8 cellular contexts compared by ENCODE assay signal in the genomic region with DNA sequence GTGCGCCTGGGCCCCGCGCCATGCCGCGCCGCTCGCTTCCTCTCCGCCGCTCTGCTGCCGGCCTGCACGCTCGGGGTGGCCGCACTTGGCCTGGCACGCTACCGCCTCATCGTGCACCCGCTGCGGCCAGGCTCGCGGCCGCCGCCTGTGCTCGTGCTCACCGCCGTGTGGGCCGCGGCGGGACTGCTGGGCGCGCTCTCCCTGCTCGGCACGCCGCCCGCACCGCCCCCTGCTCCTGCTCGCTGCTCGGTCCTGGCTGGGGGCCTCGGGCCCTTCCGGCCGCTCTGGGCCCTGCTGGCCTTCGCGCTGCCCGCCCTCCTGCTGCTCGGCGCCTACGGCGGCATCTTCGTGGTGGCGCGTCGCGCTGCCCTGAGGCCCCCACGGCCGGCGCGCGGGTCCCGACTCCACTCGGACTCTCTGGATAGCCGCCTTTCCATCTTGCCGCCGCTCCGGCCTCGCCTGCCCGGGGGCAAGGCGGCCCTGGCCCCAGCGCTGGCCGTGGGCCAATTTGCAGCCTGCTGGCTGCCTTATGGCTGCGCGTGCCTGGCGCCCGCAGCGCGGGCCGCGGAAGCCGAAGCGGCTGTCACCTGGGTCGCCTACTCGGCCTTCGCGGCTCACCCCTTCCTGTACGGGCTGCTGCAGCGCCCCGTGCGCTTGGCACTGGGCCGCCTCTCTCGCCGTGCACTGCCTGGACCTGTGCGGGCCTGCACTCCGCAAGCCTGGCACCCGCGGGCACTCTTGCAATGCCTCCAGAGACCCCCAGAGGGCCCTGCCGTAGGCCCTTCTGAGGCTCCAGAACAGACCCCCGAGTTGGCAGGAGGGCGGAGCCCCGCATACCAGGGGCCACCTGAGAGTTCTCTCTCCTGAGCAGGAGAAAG. TPM values are rescaled to one million over a fixed set of nuclear protein-coding genes. Genes with fewer than 3 reads are reported as not detected.
DNase-seq lines count a peak whose midpoint lies in the region; ATAC-seq and TF ChIP-seq lines count a peak whose summit lies in the region.

No MANE protein-coding gene starts in this region.

- H3K9me3 Mint-ChIP-seq in activated naive CD4-positive, alpha-beta T cell treated with anti-CD3 and anti-CD28 coated beads, Interleukin-2, amount 10 ng/mL, durations not matched to agents 7 days and 5 days = no peaks in the 10 kb centered on the region

- peaks cover 73% of the 10 kb centered on the region for H3K27me3 Mint-ChIP-seq in activated naive CD4-positive, alpha-beta T cell treated with anti-CD3 and anti-CD28 coated beads, Interleukin-2, amount 10 ng/mL, durations not matched to agents 7 days and 5 days

- peak overlapping the region; percentile 85 for H3K4me2 ChIP-seq in neuronal stem cell (ENCODE audit: insufficient read depth, low read length, poor library complexity, severe bottlenecking)

- peaks cover 0 to 23% (median 7%) of the 10 kb centered on the region in 3 donors for H3K4me1 ChIP-seq in gastroesophageal sphincter
- H3K4me1 ChIP-seq in neuronal stem cell (ENCODE audit: control insufficient read depth in 2 of 2, insufficient read depth in 1 of 2, low read depth in 1 of 2, low read length in 2 of 2) = peaks cover 7 to 18% of the 10 kb centered on the region in 2 donors

- peak overlapping the region; percentile 85 for H2AK5ac ChIP-seq in neuronal stem cell (ENCODE audit: low read depth, low read length)

- TF ChIP-seq EP300 in gastroesophageal sphincter (IDR thresholded peaks at IDR 0.05) = no peak

- peak overlapping the region; percentile 10 for H3K4me3 Mint-ChIP-seq in activated naive CD4-positive, alpha-beta T cell treated with anti-CD3 and anti-CD28 coated beads, Interleukin-2, amount 10 ng/mL, durations not matched to agents 7 days and 5 days

- no peak overlapping the region for H2AFZ ChIP-seq in neuronal stem cell (ENCODE audit: low read length)

- CTCF ChIA-PET in activated naive CD4-positive, alpha-beta T cell treated with anti-CD3 and anti-CD28 coated beads, Interleukin-2, amount 10 ng/mL, durations not matched to agents 7 days and 5 days (lab: Charles Lee) = interaction anchor here (1.5 kb wide), 1 partner anchor 10 kb away, joined by 3 read pairs; no protein-coding TSS in a partner anchor

- peak overlapping the region; percentile 64 for H3K14ac ChIP-seq in neuronal stem cell (ENCODE audit: low read length)

- H3K9ac ChIP-seq in neuronal stem cell (ENCODE audit: low read depth, low read length, poor library complexity) = peak overlapping the region; percentile 91

- H3K4me3 ChIP-seq in gastroesophageal sphincter = peak overlapping the region; percentile 32 to 57
- peak overlapping the region in 1 of 2 donors; percentile 73 for H3K4me3 ChIP-seq in neuronal stem cell (ENCODE audit: low read length in 2 of 2)

- H3K27me3 ChIP-seq in gastroesophageal sphincter = no peaks in the 10 kb centered on the region
- H3K27me3 ChIP-seq in neuronal stem cell (ENCODE audit: control insufficient read depth in 3 of 3, insufficient read depth in 3 of 3, low read depth in 1 of 3, low read length in 3 of 3) = peaks cover 0 to 24% (median 11%) of the 10 kb centered on the region in 3 experiments

- H3K27ac ChIP-seq in gastroesophageal sphincter (peak overlapping the region; percentile 69 to 85 (median 82)), neuronal stem cell (replicated peaks; ENCODE audit: low read length) (no peak overlapping the region)

- H3K4me1 Mint-ChIP-seq in activated naive CD4-positive, alpha-beta T cell treated with anti-CD3 and anti-CD28 coated beads, Interleukin-2, amount 10 ng/mL, durations not matched to agents 7 days and 5 days = peaks cover 8% of the 10 kb centered on the region

- no peaks in the 10 kb centered on the region for H3K9me3 ChIP-seq in gastroesophageal sphincter
- peaks cover 0 to 8% of the 10 kb centered on the region in 2 donors for H3K9me3 ChIP-seq in neuronal stem cell (replicated peaks in 1 of 2; ENCODE audit: control insufficient read depth in 2 of 2, insufficient read depth in 1 of 2, low read depth in 1 of 2, low read length in 2 of 2)

- peak; percentile 57 for ATAC-seq in HG02759 (IDR thresholded peaks at IDR 0.05; ENCODE audit: unreplicated experiment)
- peak; percentile 80 for ATAC-seq in gastroesophageal sphincter
- no peak for ATAC-seq in HG03095 (IDR thresholded peaks at IDR 0.05; ENCODE audit: unreplicated experiment)
- no peak for ATAC-seq in GM19324 (IDR thresholded peaks at IDR 0.05; ENCODE audit: low FRiP score, unreplicated experiment)

- peaks cover 2% of the 10 kb centered on the region for H3K79me1 ChIP-seq in neuronal stem cell (ENCODE audit: low read depth, low read length)

- no peak overlapping the region for H3K27ac Mint-ChIP-seq in activated naive CD4-positive, alpha-beta T cell treated with anti-CD3 and anti-CD28 coated beads, Interleukin-2, amount 10 ng/mL, durations not matched to agents 7 days and 5 days

- H3K36me3 Mint-ChIP-seq in activated naive CD4-positive, alpha-beta T cell treated with anti-CD3 and anti-CD28 coated beads, Interleukin-2, amount 10 ng/mL, durations not matched to agents 7 days and 5 days = no peaks in the 10 kb centered on the region

- DNase-seq in AG09319 (ENCODE audit: extremely low read depth, low read depth) = no peak
- peak; percentile 59 for DNase-seq in activated naive CD4-positive, alpha-beta T cell treated with anti-CD3 and anti-CD28 coated beads, Interleukin-2, amount 10 ng/mL, durations not matched to agents 7 days and 5 days
- no peak for DNase-seq in neuronal stem cell (ENCODE audit: low spot score)
- DNase-seq in NCI-H2107 (lab: John Stamatoyannopoulos, UW) = no peak

- H3K18ac ChIP-seq in neuronal stem cell (ENCODE audit: low read length) = peak overlapping the region; percentile 97

- peak overlapping the region; percentile 58 for H2BK5ac ChIP-seq in neuronal stem cell (ENCODE audit: low read length)

- TF ChIP-seq CTCF in AG09319 (IDR thresholded peaks at IDR 0.05; ENCODE audit: low read depth, low read length) (peak; percentile 39), gastroesophageal sphincter (IDR thresholded peaks at IDR 0.05) (peak in 3 of 4 experiments; percentile 49 to 66 (median 65))

- no peak for TF ChIP-seq POLR2A in gastroesophageal sphincter (IDR thresholded peaks at IDR 0.05)

- H3K4ac ChIP-seq in neuronal stem cell (ENCODE audit: low read length) = peak overlapping the region; percentile 46

- peak overlapping the region; percentile 99 for H2BK120ac ChIP-seq in neuronal stem cell (ENCODE audit: low read depth, low read length)

- WGBS in gastroesophageal sphincter (ENCODE audit: low coverage in 1 of 2), 2 donors = no CpG with 5 or more reads among the region's 97 CpGs
- WGBS in neuronal stem cell (ENCODE audit: extremely low coverage in 2 of 2, insufficient read length in 2 of 2, insufficient replicate concordance in 1 of 2), 2 donors = no CpG with 5 or more reads among the region's 97 CpGs

- H2BK12ac ChIP-seq in neuronal stem cell (ENCODE audit: low read length) = peak overlapping the region; percentile 94

- peak overlapping the region; percentile 98 for H3K23ac ChIP-seq in neuronal stem cell (ENCODE audit: low read depth, low read length, poor library complexity)

- H3K36me3 ChIP-seq in gastroesophageal sphincter = peaks cover 0 to 40% of the 10 kb centered on the region in 2 donors
- peaks cover 20 to 44% of the 10 kb centered on the region in 2 donors for H3K36me3 ChIP-seq in neuronal stem cell (replicated peaks in 1 of 2; ENCODE audit: control insufficient read depth in 2 of 2, insufficient read depth in 2 of 2, low read length in 2 of 2)

- H2BK15ac ChIP-seq in neuronal stem cell (ENCODE audit: low read length) = peak overlapping the region; percentile 97

- no peak overlapping the region for H4K91ac ChIP-seq in neuronal stem cell (ENCODE audit: low read depth, low read length, poor library complexity)

- H4K8ac ChIP-seq in neuronal stem cell (ENCODE audit: low read depth, low read length) = peak overlapping the region; percentile 94

RNA-seq across cellular contexts. Expression of a gene that starts 1.0 kb away (rescaled TPM):
- total RNA-seq in gastroesophageal sphincter = under 1 TPM in 1 of 4 donors, not detected in 3; 0.31 TPM
- 0.06 TPM for polyA plus RNA-seq in neuronal stem cell (2013, experiment 1 of 2)
- 0.07 TPM for polyA plus RNA-seq in neuronal stem cell (2013, experiment 2 of 2)

RNA-seq across cellular contexts. Expression of a gene that starts 11.1 kb away (rescaled TPM):
- total RNA-seq in gastroesophageal sphincter = 100 to 1,000 TPM in 3 of 4 donors, 10 to 100 TPM in 1; 80.7 to 335 (median 186) TPM
- polyA plus RNA-seq in neuronal stem cell (2013, experiment 1 of 2) = 68.8 TPM
- polyA plus RNA-seq in neuronal stem cell (2013, experiment 2 of 2) = 66.4 TPM

RNA-seq across cellular contexts. Expression of a gene that starts 14.0 kb away (rescaled TPM):
- 10 to 100 TPM; 19.5 to 43.0 (median 22.8) TPM for total RNA-seq in gastroesophageal sphincter
- polyA plus RNA-seq in neuronal stem cell (2013, experiment 1 of 2) = 1.2 TPM
- polyA plus RNA-seq in neuronal stem cell (2013, experiment 2 of 2) = 1.2 TPM

RNA-seq across cellular contexts. Expression of a gene that starts 14.4 kb away (rescaled TPM):
- total RNA-seq in gastroesophageal sphincter = 10 to 100 TPM in 2 of 4 donors, 1 to 10 TPM in 2; 5.3 to 14.8 (median 10.9) TPM
- 11.0 TPM for polyA plus RNA-seq in neuronal stem cell (2013, experiment 1 of 2)
- polyA plus RNA-seq in neuronal stem cell (2013, experiment 2 of 2) = 10.5 TPM

RNA-seq across cellular contexts. Expression of a gene that starts 17.7 kb away (rescaled TPM):
- 10 to 100 TPM; 34.6 to 46.8 (median 45.1) TPM for total RNA-seq in gastroesophageal sphincter
- 4.3 TPM for polyA plus RNA-seq in neuronal stem cell (2013, experiment 1 of 2)
- 4.5 TPM for polyA plus RNA-seq in neuronal stem cell (2013, experiment 2 of 2)

Comparison
In these comparisons a context has a peak if more than half of its experiments do, and no peak if none do; other contexts are left out.
1. ATAC-seq: peak in HG02759 (single experiment) and gastroesophageal sphincter (single experiment); none in HG03095 (single experiment) and GM19324 (single experiment).